Comparison of ENCODE assay signal across 19 cellular contexts in genomic region chr17:39939031-39939430, GRCh38. TPM values are rescaled to one million over a fixed set of nuclear protein-coding genes. Genes with fewer than 3 reads are reported as not detected.
DNase-seq lines count a peak whose midpoint lies in the region; ATAC-seq and TF ChIP-seq lines count a peak whose summit lies in the region.
"Had no signal": no experiment of that assay in that cellular context is flagged by ENCODE, and none has a peak within 500 bp of the region (broad histone marks: within the 10 kb centered on the region; RNA-seq: fewer than 3 reads in every experiment).

No MANE protein-coding gene starts in this region.

- H3F3A ChIP-seq in DOHH2 (ENCODE audit: control insufficient read depth, insufficient read depth) (no peaks in the 10 kb centered on the region), OCI-LY1 (ENCODE audit: insufficient read depth, low read length) (no peaks in the 10 kb centered on the region)

- H3K4me3 ChIP-seq in AG04450 (ENCODE audit: low read depth, low read length), result no peak overlapping the region
- peak overlapping the region; percentile 38 for H3K4me3 ChIP-seq in DOHH2 (ENCODE audit: low read length)
- no peak overlapping the region for H3K4me3 ChIP-seq in OCI-LY1 (ENCODE audit: low read depth, low read length, poor library complexity, severe bottlenecking)
- H3K4me3 ChIP-seq: heart right ventricle, upper lobe of right lung had no signal

- TF ChIP-seq CTCF in AG04450 (IDR thresholded peaks at IDR 0.05; ENCODE audit: low read depth, low read length), result no peak
- TF ChIP-seq CTCF in DOHH2 (IDR thresholded peaks at IDR 0.05; ENCODE audit: low read depth, low read length, poor library complexity, severe bottlenecking), result no peak
- no peak for TF ChIP-seq CTCF in OCI-LY1 (IDR thresholded peaks at IDR 0.05; ENCODE audit: low read length)

- peak overlapping the region; percentile 99 for H3K27ac ChIP-seq in AG04450 (ENCODE audit: low read depth, low read length)
- H3K27ac ChIP-seq in DOHH2 (ENCODE audit: low read depth, low read length), result no peak overlapping the region
- peak overlapping the region; percentile 11 for H3K27ac ChIP-seq in OCI-LY1 (ENCODE audit: low read depth, low read length, poor library complexity, severe bottlenecking)
- H3K27ac ChIP-seq: epithelial cell of prostate, upper lobe of right lung had no signal

- no peak for DNase-seq in AG04450 (ENCODE audit: low read depth, low spot score)
- DNase-seq in left kidney (ENCODE audit: low read depth, low spot score), result peak; percentile 82
- DNase-seq in sciatic nerve (ENCODE audit: low spot score), result no peak
- DNase-seq: activated B cell treated with CpG ODN at 0.5 μM for 24 hours, activated gamma-delta T cell, left cardiac atrium, NCI-H1092, NCI-H187 treated with DMSO at 0.1 percent for 48 hours, upper lobe of right lung had no signal

- CTCF ChIA-PET in AG04450 (lab: Charles Lee), result interaction anchor here (0.7 to 1.7 kb wide), 6 partner anchors 20 to 294 kb away, joined by 3 to 5 read pairs (median 4); no protein-coding TSS in a partner anchor

- intact Hi-C loops in sciatic nerve (cut with DNase I), result no loop called here

- H3K79me2 ChIP-seq in DOHH2 (ENCODE audit: control insufficient read depth, low read length), result no peaks in the 10 kb centered on the region
- no peaks in the 10 kb centered on the region for H3K79me2 ChIP-seq in OCI-LY1 (ENCODE audit: insufficient read depth, low read length)

- H3K4me2 ChIP-seq in DOHH2 (ENCODE audit: low read length) (peak overlapping the region; percentile 59), OCI-LY1 (ENCODE audit: low read length) (0 out of 2 replicates have a peak overlapping the region, but pooled peaks have one; percentile 13)

- H3K9me2 ChIP-seq in DOHH2 (replicated peaks; ENCODE audit: control insufficient read depth, low read length), result no peaks in the 10 kb centered on the region
- no peaks in the 10 kb centered on the region for H3K9me2 ChIP-seq in OCI-LY1 (ENCODE audit: low read depth, low read length)

- ATAC-seq in HG03280 (IDR thresholded peaks at IDR 0.05; ENCODE audit: unreplicated experiment) (no peak), HG02970 (IDR thresholded peaks at IDR 0.05; ENCODE audit: low FRiP score, unreplicated experiment) (no peak), sciatic nerve (no peak)

- no peaks in the 10 kb centered on the region for H3K27me3 ChIP-seq in AG04450 (ENCODE audit: control insufficient read depth, insufficient read depth, low read length)
- no peaks in the 10 kb centered on the region for H3K27me3 ChIP-seq in DOHH2 (ENCODE audit: control insufficient read depth, low read length)
- H3K27me3 ChIP-seq in OCI-LY1 (ENCODE audit: insufficient read depth, low read length), result no peaks in the 10 kb centered on the region
- H3K27me3 ChIP-seq: heart right ventricle, upper lobe of right lung had no signal

- POLR2A ChIA-PET in AG04450 (lab: Yijun Ruan, JAX), result interaction anchor here (0.6 kb wide), 1 partner anchor 40 kb away, joined by 5 read pairs; no protein-coding TSS in a partner anchor

- no peaks in the 10 kb centered on the region for H3K36me3 ChIP-seq in DOHH2 (ENCODE audit: control insufficient read depth, low read length)
- H3K36me3 ChIP-seq in OCI-LY1 (ENCODE audit: insufficient read depth, low read length), result no peaks in the 10 kb centered on the region
- H3K36me3 ChIP-seq: heart right ventricle, upper lobe of right lung had no signal

- H3K9me3 ChIP-seq in AG04450 (ENCODE audit: control insufficient read depth, insufficient read depth, low read length), result no peaks in the 10 kb centered on the region
- no peaks in the 10 kb centered on the region for H3K9me3 ChIP-seq in DOHH2 (ENCODE audit: control insufficient read depth, insufficient read depth, low read length)
- no peaks in the 10 kb centered on the region for H3K9me3 ChIP-seq in OCI-LY1 (ENCODE audit: low read length)
- H3K9me3 ChIP-seq: heart right ventricle, upper lobe of right lung had no signal

- H2AFZ ChIP-seq in OCI-LY1 (ENCODE audit: low read length), result no peak overlapping the region

- H4K20me1 ChIP-seq in DOHH2 (ENCODE audit: control insufficient read depth, insufficient read depth, low read depth, low read length) (no peaks in the 10 kb centered on the region), OCI-LY1 (ENCODE audit: insufficient read depth, low read length) (no peaks in the 10 kb centered on the region)

- no peak overlapping the region for H3K9ac ChIP-seq in OCI-LY1 (ENCODE audit: low read length)

- H3K4me1 ChIP-seq in DOHH2 (ENCODE audit: control insufficient read depth, low read length) (peaks cover 17% of the 10 kb centered on the region), OCI-LY1 (ENCODE audit: insufficient read depth, low read length, severe bottlenecking) (peaks cover 36% of the 10 kb centered on the region)
- H3K4me1 ChIP-seq: upper lobe of right lung had no signal

RNA-seq across cellular contexts. Expression of gene LRRC3C, which starts 11.5 kb away (rescaled TPM):
- polyA plus RNA-seq in AG04450 (2011; rRNA removed), result not detected in 2 replicates
- polyA minus RNA-seq in AG04450 (2011; rRNA and poly(A)+ RNA removed), result not detected in 2 replicates
- total RNA-seq in sciatic nerve, result not detected
- total RNA-seq: activated B cell treated with CpG ODN at 0.5 μM for 24 hours; activated CD4-positive, alpha-beta memory T cell treated with anti-CD3 and anti-CD28 coated beads for 36 hours; chondrocyte; H1; heart right ventricle; left cardiac atrium; omental fat pad; upper lobe of right lung had no signal
- polyA plus RNA-seq: H1, heart right ventricle had no signal

RNA-seq across cellular contexts. Expression of gene ORMDL3, which starts 11.6 kb away (rescaled TPM):
- polyA plus RNA-seq in AG04450 (2011; rRNA removed), result 45.6 and 76.0 TPM in 2 replicates
- 70.8 and 138 TPM in 2 replicates for polyA minus RNA-seq in AG04450 (2011; rRNA and poly(A)+ RNA removed)
- total RNA-seq in sciatic nerve, result 39.1 TPM

RNA-seq across cellular contexts. Expression of gene GSDMB, which starts 20.6 kb away (rescaled TPM):
- 5.0 and 5.3 TPM in 2 replicates for polyA plus RNA-seq in AG04450 (2011; rRNA removed)
- 4.3 and 4.8 TPM in 2 replicates for polyA minus RNA-seq in AG04450 (2011; rRNA and poly(A)+ RNA removed)
- 15.2 TPM for total RNA-seq in sciatic nerve

RNA-seq across cellular contexts. Expression of gene GSDMA, which starts 23.8 kb away (rescaled TPM):
- polyA plus RNA-seq in AG04450 (2011; rRNA removed), result not detected in 2 replicates
- not detected in 2 replicates for polyA minus RNA-seq in AG04450 (2011; rRNA and poly(A)+ RNA removed)
- 1.5 TPM for total RNA-seq in sciatic nerve
- total RNA-seq: activated B cell treated with CpG ODN at 0.5 μM for 24 hours, chondrocyte, H1 had no signal

RNA-seq across cellular contexts. Expression of gene PSMD3, which starts 41.6 kb away (rescaled TPM):
- polyA plus RNA-seq in AG04450 (2011; rRNA removed), result 62.6 and 81.6 TPM in 2 replicates
- polyA minus RNA-seq in AG04450 (2011; rRNA and poly(A)+ RNA removed), result 71.4 and 98.7 TPM in 2 replicates
- 68.7 TPM for total RNA-seq in sciatic nerve
